9 cellular contexts compared by ENCODE assay signal in genomic region chr1:155307247-155307740, GRCh38. TPM values are rescaled to one million over a fixed set of nuclear protein-coding genes. Genes with fewer than 3 reads are reported as not detected.
DNase-seq lines count a peak whose midpoint lies in the region; ATAC-seq and TF ChIP-seq lines count a peak whose summit lies in the region.
"Had no signal": no experiment of that assay in that cellular context is flagged by ENCODE, and none has a peak within 500 bp of the region (broad histone marks: within the 10 kb centered on the region; RNA-seq: fewer than 3 reads in every experiment).

No MANE protein-coding gene starts in this region.

- CTCF ChIA-PET in mammary epithelial cell (lab: Charles Lee; ENCODE audit: low non-redundant PET) = no interaction called here

- H3K27me3 ChIP-seq in mammary epithelial cell (ENCODE audit: insufficient read depth, low read length) = no peaks in the 10 kb centered on the region
- no peaks in the 10 kb centered on the region for H3K27me3 ChIP-seq in neural progenitor cell

- H3K9me3 Mint-ChIP-seq in activated naive CD4-positive, alpha-beta T cell treated with anti-CD3 and anti-CD28 coated beads, Interleukin-2, amount 50 U/mL, for 24 hours = no peaks in the 10 kb centered on the region
- no peaks in the 10 kb centered on the region for H3K9me3 Mint-ChIP-seq in neural progenitor cell

- no peak for ATAC-seq in GM21367 (IDR thresholded peaks at IDR 0.05; ENCODE audit: unreplicated experiment)
- ATAC-seq in HG03354 (IDR thresholded peaks at IDR 0.05; ENCODE audit: poor library complexity, severe bottlenecking, unreplicated experiment) = no peak

- no peak overlapping the region for H3K4me2 ChIP-seq in mammary epithelial cell (ENCODE audit: insufficient read depth, low read depth, low read length)
- H3K4me2 ChIP-seq in neural progenitor cell = no peak overlapping the region

- H3K9ac ChIP-seq in mammary epithelial cell (ENCODE audit: insufficient read depth, low read length) (no peak overlapping the region), neural progenitor cell (no peak overlapping the region)

- peaks cover 23% of the 10 kb centered on the region for H3K4me1 Mint-ChIP-seq in activated naive CD4-positive, alpha-beta T cell treated with anti-CD3 and anti-CD28 coated beads, Interleukin-2, amount 50 U/mL, for 24 hours
- peaks cover 50% of the 10 kb centered on the region for H3K4me1 Mint-ChIP-seq in neural progenitor cell

- dilution Hi-C loops in mammary epithelial cell (cut with HindIII; ENCODE audit: low sequenced_read_pairs) = no loop called here

- H3K79me2 ChIP-seq in mammary epithelial cell (ENCODE audit: insufficient read depth, low read length) (peaks cover 36% of the 10 kb centered on the region), neural progenitor cell (ENCODE audit: low read depth) (peaks cover 36% of the 10 kb centered on the region)

- no peaks in the 10 kb centered on the region for H3K9me3 ChIP-seq in mammary epithelial cell (replicated peaks; ENCODE audit: insufficient read depth, low read length)
- H3K9me3 ChIP-seq in neural progenitor cell (ENCODE audit: low read depth) = no peaks in the 10 kb centered on the region

- BruUV-seq in mammary epithelial cell (replicated peaks; lab: Mats Ljungman, UMichigan) = no TSS peak

- H3K4me3 Mint-ChIP-seq in activated naive CD4-positive, alpha-beta T cell treated with anti-CD3 and anti-CD28 coated beads, Interleukin-2, amount 50 U/mL, for 24 hours = peak overlapping the region; percentile 38
- H3K4me3 Mint-ChIP-seq in neural progenitor cell = peak overlapping the region; percentile 67

- peaks cover 22% of the 10 kb centered on the region for H3F3A ChIP-seq in neural progenitor cell (ENCODE audit: low read depth)

- TF ChIP-seq CTCF in mammary epithelial cell (conservative IDR thresholded peaks at IDR 0.05 in 1 of 2, IDR thresholded peaks at IDR 0.05 in 1 of 2; ENCODE audit: extremely low read depth in 1 of 2, insufficient read depth in 1 of 2, low read depth in 1 of 2, low read length in 2 of 2) (peak in 1 of 2 donors; percentile 27), neural progenitor cell (IDR thresholded peaks at IDR 0.05) (peak; percentile 52)

- H3K36me3 ChIP-seq in mammary epithelial cell (ENCODE audit: insufficient read depth, low read length) (peaks cover 4% of the 10 kb centered on the region), neural progenitor cell (no peaks in the 10 kb centered on the region)

- peak overlapping the region; percentile 30 for H3K27ac Mint-ChIP-seq in activated naive CD4-positive, alpha-beta T cell treated with anti-CD3 and anti-CD28 coated beads, Interleukin-2, amount 50 U/mL, for 24 hours
- H3K27ac Mint-ChIP-seq in neural progenitor cell = peak overlapping the region; percentile 61

- no peak for DNase-seq in activated naive CD4-positive, alpha-beta T cell treated with Interleukin-2 at 50 U/mL for 16 hours
- DNase-seq in NCI-H69 (lab: John Stamatoyannopoulos, UW) = peak; percentile 49
- peak; percentile 16 for DNase-seq in mammary epithelial cell
- peak; percentile 69 for DNase-seq in neural progenitor cell (ENCODE audit: low spot score)
- no peak for DNase-seq in activated gamma-delta T cell (lab: John Stamatoyannopoulos, UW)

- no peaks in the 10 kb centered on the region for H3K27me3 Mint-ChIP-seq in activated naive CD4-positive, alpha-beta T cell treated with anti-CD3 and anti-CD28 coated beads, Interleukin-2, amount 50 U/mL, for 24 hours
- peaks cover 12% of the 10 kb centered on the region for H3K27me3 Mint-ChIP-seq in neural progenitor cell (ENCODE audit: insufficient read depth, low read depth)

- intact Hi-C loops in mammary epithelial cell (cut with micrococcal nuclease) = loop anchor here (5.0 kb wide), 1 partner anchor 100 kb away; the partner anchor contains the start of genes MTX1 and THBS3

- peaks cover 6% of the 10 kb centered on the region for H3K36me3 Mint-ChIP-seq in activated naive CD4-positive, alpha-beta T cell treated with anti-CD3 and anti-CD28 coated beads, Interleukin-2, amount 50 U/mL, for 24 hours
- H3K36me3 Mint-ChIP-seq in neural progenitor cell = peaks cover 13% of the 10 kb centered on the region

- H2AFZ ChIP-seq in mammary epithelial cell (ENCODE audit: low read depth, low read length) = no peak overlapping the region
- H2AFZ ChIP-seq in neural progenitor cell (replicated peaks) = no peak overlapping the region

- H3K27ac ChIP-seq in mammary epithelial cell (ENCODE audit: insufficient read depth, low read depth, low read length) = no peak overlapping the region
- H3K27ac ChIP-seq in neural progenitor cell = peak overlapping the region; percentile 97

- peaks cover 19% of the 10 kb centered on the region for H3K4me1 ChIP-seq in mammary epithelial cell (ENCODE audit: insufficient read depth, low read length)
- H3K4me1 ChIP-seq in neural progenitor cell = peaks cover 14% of the 10 kb centered on the region

- 62% methylated on average over 6 of the region's 6 CpGs for WGBS in mammary epithelial cell (ENCODE audit: low coverage, missing lambda C conversion rate)

- H3K4me3 ChIP-seq in mammary epithelial cell (replicated peaks in 1 of 3; ENCODE audit: insufficient read depth in 1 of 3, low read depth in 2 of 3, low read length in 3 of 3) = no peak overlapping the region
- H3K4me3 ChIP-seq in neural progenitor cell = no peak overlapping the region

- H4K20me1 ChIP-seq in mammary epithelial cell (ENCODE audit: insufficient read depth, low read length) (no peaks in the 10 kb centered on the region), neural progenitor cell (ENCODE audit: low read depth) (peaks cover 22% of the 10 kb centered on the region)

- in situ Hi-C loops in mammary epithelial cell (cut with MboI; ENCODE audit: low sequenced_read_pairs in 2 of 2) = no loop called here

RNA-seq across cellular contexts. Expression of gene FDPS, which starts 1.4 kb away (rescaled TPM):
- total RNA-seq in mammary epithelial cell (100 to 1,000 TPM; 180 to 795 TPM), neural progenitor cell (ENCODE audit: low replicate concordance) (215 and 266 TPM in 2 replicates)
- polyA plus RNA-seq in mammary epithelial cell = 859 TPM
- polyA minus RNA-seq in mammary epithelial cell = 653 TPM

RNA-seq across cellular contexts. Expression of gene PKLR, which starts 6.1 kb away (rescaled TPM):
- total RNA-seq in mammary epithelial cell (not detected), neural progenitor cell (ENCODE audit: low replicate concordance) (0.53 and 0.54 TPM in 2 replicates)
- polyA plus RNA-seq in mammary epithelial cell = 0.02 TPM
- polyA minus RNA-seq in mammary epithelial cell = not detected
- total RNA-seq: urinary bladder had no signal
- polyA plus RNA-seq: urinary bladder had no signal

RNA-seq across cellular contexts. Expression of gene RUSC1, which starts 13.4 kb away (rescaled TPM):
- 10 to 100 TPM; 22.5 to 33.8 TPM for total RNA-seq in mammary epithelial cell
- polyA plus RNA-seq in mammary epithelial cell = 45.2 TPM
- 18.2 TPM for polyA minus RNA-seq in mammary epithelial cell
- 17.0 and 43.4 TPM in 2 replicates for total RNA-seq in neural progenitor cell (ENCODE audit: low replicate concordance)

RNA-seq across cellular contexts. Expression of gene HCN3, which starts 30.0 kb away (rescaled TPM):
- 1 to 10 TPM; 1.3 to 4.8 TPM for total RNA-seq in mammary epithelial cell
- 3.0 TPM for polyA plus RNA-seq in mammary epithelial cell
- polyA minus RNA-seq in mammary epithelial cell = 10.3 TPM
- total RNA-seq in neural progenitor cell (ENCODE audit: low replicate concordance) = 1.9 and 5.9 TPM in 2 replicates

RNA-seq across cellular contexts. Expression of gene CLK2, which starts 34.0 kb away (rescaled TPM):
- 10 to 100 TPM; 21.5 to 41.5 TPM for total RNA-seq in mammary epithelial cell
- polyA plus RNA-seq in mammary epithelial cell = 36.1 TPM
- 93.7 TPM for polyA minus RNA-seq in mammary epithelial cell
- 41.7 and 62.2 TPM in 2 replicates for total RNA-seq in neural progenitor cell (ENCODE audit: low replicate concordance)

Comparison
In these comparisons a context has a peak if more than half of its experiments do, and no peak if none do; other contexts are left out.
1. DNase-seq: peak in NCI-H69 (single experiment), mammary epithelial cell (single experiment) and neural progenitor cell (single experiment); none in activated naive CD4-positive, alpha-beta T cell treated with Interleukin-2 at 50 U/mL for 16 hours (single experiment) and activated gamma-delta T cell (single experiment).